In genomic region chr1:107454786-107455185, GRCh38 we compare ENCODE assay signal across 19 cellular contexts.
"Had no signal": no experiment of that assay in that cellular context is flagged by ENCODE, and none has a peak within 500 bp of the region (broad histone marks: within the 10 kb centered on the region; RNA-seq: fewer than 3 reads in every experiment).

No MANE protein-coding gene starts in this region.

- H3K27me3 ChIP-seq: brain microvascular endothelial cell, right lobe of liver had no signal

- H3K4me1 ChIP-seq: right lobe of liver had no signal

- H3K9me3 ChIP-seq: right lobe of liver had no signal

- H3K4me3 ChIP-seq: lung, right lobe of liver had no signal

- H3K27ac ChIP-seq: brain microvascular endothelial cell, right lobe of liver had no signal

- H3K36me3 ChIP-seq: brain microvascular endothelial cell, right lobe of liver had no signal

- ATAC-seq: activated naive CD8-positive, alpha-beta T cell treated with anti-CD3 and anti-CD28 coated beads, Interleukin-2, amount 50 U/mL, for 24 hours; activated T-cell treated with anti-CD3 and anti-CD28 coated beads, Interleukin-2, amount 50 U/mL, for 4 hours; left lobe of liver; right lobe of liver; stimulated activated naive CD8-positive, alpha-beta T cell treated with anti-CD3 and anti-CD28 coated beads, Interleukin-15, amount 100 ng/mL, for 72 hours had no signal

- FAIRE-seq: small intestine had no signal

- DNase-seq: activated CD4-positive, alpha-beta T cell treated with anti-CD3 and anti-CD28 coated beads, Interleukin-2, amount 50 U/mL, for 1 hour; activated CD4-positive, CD25-positive, alpha-beta regulatory T cell treated with anti-CD3 and anti-CD28 coated beads, Interleukin-2, amount 50 U/mL, for 72 hours; activated CD8-positive, alpha-beta memory T cell treated with anti-CD3 and anti-CD28 coated beads, Interleukin-2, amount 50 U/mL, for 4 hours; activated naive CD4-positive, alpha-beta T cell treated with anti-CD3 and anti-CD28 coated beads, Interleukin-2, amount 10 ng/mL, durations not matched to agents 7 days and 5 days; activated naive CD8-positive, alpha-beta T cell treated with anti-CD3 and anti-CD28 coated beads, Interleukin-2, amount 50 U/mL, for 24 hours; activated T-cell treated with anti-CD3 and anti-CD28 coated beads, Interleukin-2, amount 50 U/mL, for 4 hours; anterior cingulate cortex; brain microvascular endothelial cell; cortex of kidney; effector CD4-positive, alpha-beta T cell; glutamatergic neuron; hypothalamus; right lobe of liver; small intestine; stimulated activated CD4-positive, alpha-beta T cell treated with anti-CD3 and anti-CD28 coated beads, Interleukin-15, amount 100 ng/mL, for 24 hours; stimulated activated CD4-positive, alpha-beta T cell treated with anti-CD3 and anti-CD28 coated beads, Interleukin-2, amount 100 ng/mL, for 48 hours; stimulated activated naive CD8-positive, alpha-beta T cell treated with anti-CD3 and anti-CD28 coated beads, Interleukin-15, amount 100 ng/mL, for 72 hours had no signal
